In genomic region chr6:106537662-106538061, GRCh38 we compare ENCODE assay signal across 19 cellular contexts.
DNase-seq lines count a peak whose midpoint lies in the region; ATAC-seq and TF ChIP-seq lines count a peak whose summit lies in the region.
"Had no signal": no experiment of that assay in that cellular context is flagged by ENCODE, and none has a peak within 500 bp of the region (broad histone marks: within the 10 kb centered on the region; RNA-seq: fewer than 3 reads in every experiment).

No MANE protein-coding gene starts in this region.

- no peak overlapping the region for H3K9ac ChIP-seq in SK-N-SH

- H3K4me1 Mint-ChIP-seq in CD4-positive, alpha-beta T cell (ENCODE audit: low read depth), result peaks cover 72% of the 10 kb centered on the region
- peaks cover 58% of the 10 kb centered on the region for H3K4me1 Mint-ChIP-seq in activated CD8-positive, alpha-beta T cell treated with anti-CD3 and anti-CD28 coated beads for 36 hours (ENCODE audit: low read depth)
- peaks cover 54 to 64% (median 61%) of the 10 kb centered on the region in 3 donors for H3K4me1 Mint-ChIP-seq in naive B cell
- H3K4me1 Mint-ChIP-seq in Caco-2 (ENCODE audit: low read depth, unreplicated experiment), result peaks cover 33% of the 10 kb centered on the region

- peak overlapping the region; percentile 13 for H3K4me3 Mint-ChIP-seq in CD4-positive, alpha-beta T cell
- no peak overlapping the region for H3K4me3 Mint-ChIP-seq in activated CD8-positive, alpha-beta T cell treated with anti-CD3 and anti-CD28 coated beads for 36 hours
- H3K4me3 Mint-ChIP-seq in naive B cell, result peak overlapping the region in 4 of 8 donors; percentile 53 to 80 (median 66)
- no peak overlapping the region for H3K4me3 Mint-ChIP-seq in Caco-2 (ENCODE audit: unreplicated experiment)
- H3K4me3 Mint-ChIP-seq: HFFc6 had no signal

- H3K4me1 ChIP-seq in SK-N-SH (ENCODE audit: control insufficient read depth in 1 of 2, insufficient read depth in 2 of 2, low read depth in 1 of 2, low read length in 1 of 2) (peaks cover 0 to 27% of the 10 kb centered on the region in 2 experiments), Caco-2 (peaks cover 35% of the 10 kb centered on the region)
- H3K4me1 ChIP-seq: ascending aorta had no signal

- TF ChIP-seq CTCF in SK-N-SH (IDR thresholded peaks at IDR 0.05), result no peak
- no peak for TF ChIP-seq CTCF in CD4-positive, alpha-beta T cell (IDR thresholded peaks at IDR 0.05)
- TF ChIP-seq CTCF in activated CD8-positive, alpha-beta T cell treated with anti-CD3 and anti-CD28 coated beads for 36 hours (IDR thresholded peaks at IDR 0.05), result no peak
- TF ChIP-seq CTCF in Caco-2 (IDR thresholded peaks at IDR 0.05; ENCODE audit: insufficient read depth in 1 of 2, low read depth in 1 of 2, low read length in 1 of 2, severe bottlenecking in 1 of 2, unreplicated experiment in 1 of 2), result no peak

- ATAC-seq in SK-N-SH treated with all-trans-retinoic acid at 6 μM for 48 hours (no peak), naive B cell (ENCODE audit: low read depth in 2 of 2) (no peak)
- no peak for ATAC-seq in CD4-positive, alpha-beta T cell (ENCODE audit: poor library complexity)
- no peak for ATAC-seq in activated CD8-positive, alpha-beta T cell treated with anti-CD3 and anti-CD28 coated beads for 36 hours

- H3K27me3 Mint-ChIP-seq in CD4-positive, alpha-beta T cell, result no peaks in the 10 kb centered on the region
- no peaks in the 10 kb centered on the region for H3K27me3 Mint-ChIP-seq in activated CD8-positive, alpha-beta T cell treated with anti-CD3 and anti-CD28 coated beads for 36 hours
- H3K27me3 Mint-ChIP-seq in naive B cell (no peaks in the 10 kb centered on the region), Caco-2 (ENCODE audit: insufficient read depth, unreplicated experiment) (no peaks in the 10 kb centered on the region)

- BruUV-seq in Caco-2 (replicated peaks; lab: Mats Ljungman, UMichigan), result no TSS peak

- 80% methylated on average over 8 of the region's 8 CpGs for WGBS in SK-N-SH (ENCODE audit: low lambda C conversion rate)

- no peak overlapping the region for H3K4me3 ChIP-seq in SK-N-SH (ENCODE audit: low read depth in 2 of 2, low read length in 1 of 2)
- no peak overlapping the region for H3K4me3 ChIP-seq in Caco-2 (ENCODE audit: low read depth, low read length)
- H3K4me3 ChIP-seq: ascending aorta, lower lobe of right lung, smooth muscle cell had no signal

- CTCF ChIA-PET in SK-N-SH (lab: Yijun Ruan, JAX), result no interaction called here
- CTCF ChIA-PET in CD4-positive, alpha-beta T cell (lab: Charles Lee), result interaction anchor here (5.7 kb wide), 1 partner anchor 26 kb away, joined by 31 read pairs; no protein-coding TSS in a partner anchor
- CTCF ChIA-PET in activated CD8-positive, alpha-beta T cell treated with anti-CD3 and anti-CD28 coated beads for 36 hours (lab: Charles Lee), result interaction anchor here (1.1 to 4.0 kb wide), 7 partner anchors 9 to 28 kb away, joined by 3 to 19 read pairs (median 3); no protein-coding TSS in a partner anchor
- CTCF ChIA-PET in Caco-2 (lab: Charles Lee), result interaction anchor here (0.5 kb wide), 1 partner anchor 9 kb away, joined by 3 read pairs; no protein-coding TSS in a partner anchor

- H3K9me3 Mint-ChIP-seq in CD4-positive, alpha-beta T cell, result no peaks in the 10 kb centered on the region
- H3K9me3 Mint-ChIP-seq in activated CD8-positive, alpha-beta T cell treated with anti-CD3 and anti-CD28 coated beads for 36 hours, result no peaks in the 10 kb centered on the region
- no peaks in the 10 kb centered on the region for H3K9me3 Mint-ChIP-seq in naive B cell
- H3K9me3 Mint-ChIP-seq in Caco-2 (ENCODE audit: unreplicated experiment), result no peaks in the 10 kb centered on the region
- H3K9me3 Mint-ChIP-seq: HFFc6 had no signal

- H3K9me2 ChIP-seq in SK-N-SH, result no peaks in the 10 kb centered on the region

- DNase-seq in SK-N-SH, result no peak
- DNase-seq in CD4-positive, alpha-beta T cell, result no peak
- DNase-seq in activated CD8-positive, alpha-beta T cell treated with anti-CD3 and anti-CD28 coated beads for 36 hours, result no peak
- no peak for DNase-seq in naive B cell
- no peak for DNase-seq in Caco-2
- DNase-seq in NCI-H2107 (lab: John Stamatoyannopoulos, UW), result no peak
- no peak for DNase-seq in DMS79 (lab: John Stamatoyannopoulos, UW)
- DNase-seq: activated CD8-positive, alpha-beta memory T cell treated with anti-CD3 and anti-CD28 coated beads for 24 hours; activated gamma-delta T cell; foreskin fibroblast; HFFc6; hippocampal formation; lower lobe of right lung; NCI-H524; stimulated activated CD4-positive, alpha-beta T cell treated with anti-CD3 and anti-CD28 coated beads, Interleukin-4, amount 100 ng/mL, for 24 hours had no signal

- H3K4me2 ChIP-seq in SK-N-SH, result no peak overlapping the region
- H3K4me2 ChIP-seq: smooth muscle cell had no signal

- no peaks in the 10 kb centered on the region for H3K79me2 ChIP-seq in SK-N-SH (ENCODE audit: insufficient read depth)

- peaks cover 21% of the 10 kb centered on the region for H3F3A ChIP-seq in SK-N-SH (replicated peaks; ENCODE audit: insufficient read depth)

- H3K27ac ChIP-seq in SK-N-SH (ENCODE audit: low read depth in 2 of 2, low read length in 1 of 2), result peak overlapping the region; percentile 69 to 93; a peak in 3 of 4 replicates
- H3K27ac ChIP-seq in CD4-positive, alpha-beta T cell (ENCODE audit: low read depth, low read length), result peak overlapping the region; percentile 8
- H3K27ac ChIP-seq: 22Rv1, ascending aorta, lower lobe of right lung had no signal

- H3K27me3 ChIP-seq in SK-N-SH (ENCODE audit: insufficient read depth) (no peaks in the 10 kb centered on the region), Caco-2 (replicated peaks; ENCODE audit: control insufficient read depth, insufficient read depth, low read length) (no peaks in the 10 kb centered on the region)
- H3K27me3 ChIP-seq in CD4-positive, alpha-beta T cell (ENCODE audit: control insufficient read depth, insufficient read depth, low read length), result no peaks in the 10 kb centered on the region
- H3K27me3 ChIP-seq: ascending aorta had no signal

- H3K9me3 ChIP-seq in SK-N-SH (no peaks in the 10 kb centered on the region), Caco-2 (no peaks in the 10 kb centered on the region)
- no peaks in the 10 kb centered on the region for H3K9me3 ChIP-seq in CD4-positive, alpha-beta T cell (ENCODE audit: control insufficient read depth, low read length)
- H3K9me3 ChIP-seq: ascending aorta, lower lobe of right lung had no signal

- H3K27ac Mint-ChIP-seq in CD4-positive, alpha-beta T cell, result peak overlapping the region; percentile 66
- H3K27ac Mint-ChIP-seq in activated CD8-positive, alpha-beta T cell treated with anti-CD3 and anti-CD28 coated beads for 36 hours, result peak overlapping the region; percentile 85
- H3K27ac Mint-ChIP-seq in naive B cell, result peak overlapping the region; percentile 41 to 91 (median 87)
- H3K27ac Mint-ChIP-seq in Caco-2 (ENCODE audit: unreplicated experiment), result no peak overlapping the region

- H2AFZ ChIP-seq in SK-N-SH (ENCODE audit: low read depth), result no peak overlapping the region

- no peak for TF ChIP-seq RAD21 in SK-N-SH (IDR thresholded peaks at IDR 0.05; ENCODE audit: low read length)

- intact Hi-C loops in CD4-positive, alpha-beta T cell (cut with DNase I, micrococcal nuclease), result loop anchor here (2.0 to 10.0 kb wide), 2 partner anchors 17 to 543 kb away; no protein-coding TSS in a partner anchor
- intact Hi-C loops in activated CD8-positive, alpha-beta T cell treated with anti-CD3 and anti-CD28 coated beads for 36 hours (cut with micrococcal nuclease), result no loop called here
- intact Hi-C loops in Caco-2 (cut with micrococcal nuclease; ENCODE audit: unreplicated experiment), result no loop called here

- no peaks in the 10 kb centered on the region for H4K20me1 ChIP-seq in SK-N-SH (ENCODE audit: insufficient read depth)

- POLR2A ChIA-PET in SK-N-SH (lab: Yijun Ruan, JAX) (no interaction called here), Caco-2 (lab: Charles Lee) (no interaction called here)
- POLR2A ChIA-PET in CD4-positive, alpha-beta T cell (lab: Charles Lee), result interaction anchor here (1.1 to 6.0 kb wide), 3 partner anchors 17 to 212 kb away, joined by 4 to 38 read pairs (median 14); partner anchors contain the start of gene ATG5
- POLR2A ChIA-PET in activated CD8-positive, alpha-beta T cell treated with anti-CD3 and anti-CD28 coated beads for 36 hours (lab: Charles Lee), result interaction anchor here (0.8 to 5.6 kb wide), 4 partner anchors 8 to 26 kb away, joined by 3 to 65 read pairs (median 8); no protein-coding TSS in a partner anchor

- TF ChIP-seq EP300 in SK-N-SH (IDR thresholded peaks at IDR 0.05; ENCODE audit: borderline replicate concordance in 1 of 2, low read depth in 1 of 2, low read length in 1 of 2), result no peak

- peaks cover 87% of the 10 kb centered on the region for H3K36me3 Mint-ChIP-seq in CD4-positive, alpha-beta T cell (ENCODE audit: low read depth)
- H3K36me3 Mint-ChIP-seq in activated CD8-positive, alpha-beta T cell treated with anti-CD3 and anti-CD28 coated beads for 36 hours (ENCODE audit: low read depth), result peaks cover 32% of the 10 kb centered on the region
- H3K36me3 Mint-ChIP-seq in naive B cell (peaks cover 31 to 32% of the 10 kb centered on the region in 2 donors), Caco-2 (ENCODE audit: insufficient read depth, unreplicated experiment) (peaks cover 23% of the 10 kb centered on the region)

- peaks cover 3 to 21% of the 10 kb centered on the region in 2 experiments for H3K36me3 ChIP-seq in SK-N-SH (replicated peaks in 1 of 2; ENCODE audit: control insufficient read depth in 1 of 2, insufficient read depth in 2 of 2, low read length in 1 of 2)
- no peaks in the 10 kb centered on the region for H3K36me3 ChIP-seq in Caco-2 (ENCODE audit: control insufficient read depth, insufficient read depth, low read length)
- H3K36me3 ChIP-seq: ascending aorta had no signal

TF ChIP-seq in SK-N-SH, 30 proteins besides CTCF, POLR2A, EP300 and RAD21 (continues in another document):
- no peak for TF ChIP-seq PBX3 (IDR thresholded peaks at IDR 0.05)

TF ChIP-seq in SK-N-SH treated with all-trans-retinoic acid at 6 μM for 48 hours, 23 proteins besides CTCF, POLR2A, EP300 and RAD21:
- TF ChIP-seq ZNF70 (CRISPR knock-in tag; IDR thresholded peaks at IDR 0.05), result no peak
- no peak for TF ChIP-seq POU6F1 (CRISPR knock-in tag; IDR thresholded peaks at IDR 0.05; ENCODE audit: borderline replicate concordance, low read depth)

Comparison
In these comparisons a context has a peak if more than half of its experiments do, and no peak if none do; other contexts are left out.
1. POLR2A ChIA-PET loops: an anchor here in CD4-positive, alpha-beta T cell (1.1 to 6.0 kb wide) and activated CD8-positive, alpha-beta T cell treated with anti-CD3 and anti-CD28 coated beads for 36 hours (0.8 to 5.6 kb wide); none called in SK-N-SH and Caco-2.
2. intact Hi-C loops: an anchor here in CD4-positive, alpha-beta T cell (2.0 to 10.0 kb wide); none called in activated CD8-positive, alpha-beta T cell treated with anti-CD3 and anti-CD28 coated beads for 36 hours and Caco-2.